9 cellular contexts compared by ENCODE assay signal in the genomic region with DNA sequence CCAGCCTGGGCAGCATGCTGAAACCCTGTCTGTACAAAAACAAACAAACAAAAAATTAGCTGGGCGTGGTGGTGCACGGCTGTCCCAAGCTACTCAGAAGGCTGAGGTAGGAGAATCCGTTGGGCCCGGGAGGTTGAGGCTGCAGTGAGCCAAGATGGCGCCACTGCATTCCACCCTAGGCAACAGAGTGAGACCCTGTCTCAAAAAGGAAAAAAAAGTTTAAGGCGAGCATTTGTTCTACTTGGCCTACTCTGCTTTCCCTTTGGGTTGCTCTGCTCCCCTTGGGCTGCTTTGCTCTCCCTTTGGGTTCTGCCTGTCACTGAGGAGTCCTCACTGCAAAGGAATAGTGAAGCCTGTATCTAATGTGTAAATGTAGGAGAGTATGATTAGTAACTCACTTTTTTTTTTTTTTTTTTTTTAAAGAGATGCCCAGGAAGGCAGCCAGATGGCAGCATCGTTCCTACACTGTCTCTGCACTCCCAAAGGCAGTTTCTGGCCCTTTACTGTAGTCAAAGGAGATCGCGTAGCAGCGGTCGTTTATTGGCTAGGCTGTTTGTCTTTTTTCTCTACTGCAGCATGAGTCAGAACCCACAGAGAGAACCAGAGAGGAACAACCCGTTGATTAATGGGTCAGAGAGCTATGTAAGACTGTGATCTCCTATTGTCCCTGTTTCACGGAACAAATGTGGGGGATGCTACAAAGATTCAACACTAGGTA.
A peak's percentile ranks its signal among the peaks of the same experiment; 100 is the strongest.
DNase-seq lines count a peak whose midpoint lies in the region; ATAC-seq and TF ChIP-seq lines count a peak whose summit lies in the region.
"Had no signal": no experiment of that assay in that cellular context is flagged by ENCODE, and none has a peak within 500 bp of the region (broad histone marks: within the 10 kb centered on the region; RNA-seq: fewer than 3 reads in every experiment).

No MANE protein-coding gene starts in this region.

- no peak overlapping the region for H3K4me3 ChIP-seq in fibroblast of the aortic adventitia (ENCODE audit: low read depth, low read length)

- peak; percentile 85 for DNase-seq in DMS153 (lab: John Stamatoyannopoulos, UW)
- DNase-seq in KBM-7: peak; percentile 83
- DNase-seq in OCI-M1 (lab: John Stamatoyannopoulos, UW): peak; percentile 87
- peak; percentile 26 to 46 for DNase-seq in activated T-cell treated with anti-CD3 and anti-CD28 coated beads, Interleukin-2, amount 50 U/mL, for 72 hours
- DNase-seq in fibroblast of the aortic adventitia (ENCODE audit: low read depth): peak; percentile 97
- DNase-seq in neural crest cell (ENCODE audit: low read depth, low spot score): peak; percentile 41
- DNase-seq in type B pancreatic cell (ENCODE audit: extremely low spot score, unreplicated experiment): no peak

- H3K9me3 Mint-ChIP-seq in activated T-cell treated with anti-CD3 and anti-CD28 coated beads, Interleukin-2, amount 50 U/mL, for 72 hours: no peaks in the 10 kb centered on the region
- H3K9me3 Mint-ChIP-seq in neural crest cell (no peaks in the 10 kb centered on the region), type B pancreatic cell (no peaks in the 10 kb centered on the region)

- H3K4me3 Mint-ChIP-seq in activated T-cell treated with anti-CD3 and anti-CD28 coated beads, Interleukin-2, amount 50 U/mL, for 72 hours: peak overlapping the region in 1 of 2 donors; percentile 45
- H3K4me3 Mint-ChIP-seq in neural crest cell: no peak overlapping the region
- no peak overlapping the region for H3K4me3 Mint-ChIP-seq in type B pancreatic cell
- H3K4me3 Mint-ChIP-seq: activated naive CD8-positive, alpha-beta T cell had no signal

- H3K27ac Mint-ChIP-seq in activated T-cell treated with anti-CD3 and anti-CD28 coated beads, Interleukin-2, amount 50 U/mL, for 72 hours: no peak overlapping the region
- H3K27ac Mint-ChIP-seq in neural crest cell (ENCODE audit: unreplicated experiment) (no peak overlapping the region), type B pancreatic cell (no peak overlapping the region)
- H3K27ac Mint-ChIP-seq: activated naive CD8-positive, alpha-beta T cell had no signal

- in situ Hi-C loops in KBM-7 (cut with MboI; ENCODE audit: low pct_unique_long_range_greater_than_20kb, low sequenced_read_pairs): no loop called here

- TF ChIP-seq CTCF in fibroblast of the aortic adventitia (IDR thresholded peaks at IDR 0.05; ENCODE audit: insufficient read depth, low read length) (peak; percentile 76), neural crest cell (conservative IDR thresholded peaks at IDR 0.05) (peak; percentile 82), type B pancreatic cell (conservative IDR thresholded peaks at IDR 0.05) (peak; percentile 85)

- H3K36me3 Mint-ChIP-seq in activated T-cell treated with anti-CD3 and anti-CD28 coated beads, Interleukin-2, amount 50 U/mL, for 72 hours (ENCODE audit: insufficient read depth in 2 of 2): no peaks in the 10 kb centered on the region
- H3K36me3 Mint-ChIP-seq in neural crest cell (ENCODE audit: low read depth) (no peaks in the 10 kb centered on the region), type B pancreatic cell (no peaks in the 10 kb centered on the region)
- H3K36me3 Mint-ChIP-seq: activated naive CD8-positive, alpha-beta T cell had no signal

- H3K27me3 Mint-ChIP-seq in activated T-cell treated with anti-CD3 and anti-CD28 coated beads, Interleukin-2, amount 50 U/mL, for 72 hours (ENCODE audit: low read depth): peaks cover 11% of the 10 kb centered on the region
- H3K27me3 Mint-ChIP-seq in neural crest cell (ENCODE audit: low read depth) (no peaks in the 10 kb centered on the region), type B pancreatic cell (peaks cover 16% of the 10 kb centered on the region)

- peak; percentile 85 for ATAC-seq in GM21529 (IDR thresholded peaks at IDR 0.05; ENCODE audit: unreplicated experiment)
- peak; percentile 87 to 98 for ATAC-seq in activated T-cell treated with anti-CD3 and anti-CD28 coated beads, Interleukin-2, amount 50 U/mL, for 72 hours (replicated peaks in 1 of 2)

- no peaks in the 10 kb centered on the region for H3K4me1 Mint-ChIP-seq in activated T-cell treated with anti-CD3 and anti-CD28 coated beads, Interleukin-2, amount 50 U/mL, for 72 hours (ENCODE audit: low read depth)
- peaks cover 17% of the 10 kb centered on the region for H3K4me1 Mint-ChIP-seq in neural crest cell
- peaks cover 11% of the 10 kb centered on the region for H3K4me1 Mint-ChIP-seq in type B pancreatic cell (ENCODE audit: unreplicated experiment)
